In genomic region chr17:82242698-82242976, GRCh38 we compare ENCODE assay signal across 12 cellular contexts. TPM values are rescaled to one million over a fixed set of nuclear protein-coding genes. Genes with fewer than 3 reads are reported as not detected.
DNase-seq lines count a peak whose midpoint lies in the region; ATAC-seq and TF ChIP-seq lines count a peak whose summit lies in the region.
"Had no signal": no experiment of that assay in that cellular context is flagged by ENCODE, and none has a peak within 500 bp of the region (broad histone marks: within the 10 kb centered on the region; RNA-seq: fewer than 3 reads in every experiment).

No MANE protein-coding gene starts in this region.

- TF ChIP-seq POLR2A in uterus (IDR thresholded peaks at IDR 0.05), result no peak

- DNase-seq in Right ventricle myocardium inferior (ENCODE audit: missing footprints) (peak; percentile 43), cardiac septum (ENCODE audit: low spot score) (no peak), uterus (no peak), UCSD-AML1 (lab: John Stamatoyannopoulos, UW; ENCODE audit: unreplicated experiment) (no peak)
- no peak for DNase-seq in activated CD4-positive, CD25-positive, alpha-beta regulatory T cell treated with anti-CD3 and anti-CD28 coated beads, Interleukin-2, amount 50 U/mL, for 72 hours
- DNase-seq in activated T-cell treated with anti-CD3 and anti-CD28 coated beads, Interleukin-2, amount 50 U/mL, for 1 hour, result no peak
- DNase-seq: activated CD8-positive, alpha-beta memory T cell treated with anti-CD3 and anti-CD28 coated beads, Interleukin-2, amount 50 U/mL, for 4 hours; NCI-H2029 treated with DMSO at 0.1 percent for 48 hours; stimulated activated CD4-positive, alpha-beta T cell treated with anti-CD3 and anti-CD28 coated beads, Interleukin-15, amount 100 ng/mL, for 24 hours had no signal

- H3K27me3 ChIP-seq in uterus, result no peaks in the 10 kb centered on the region
- H3K27me3 ChIP-seq: BLaER1 treated with 17β-estradiol and CSF1 and Interleukin-3, amounts not matched to agents 10 nM and 100 nM had no signal

- TF ChIP-seq CTCF in nephron (IDR thresholded peaks at IDR 0.05; ENCODE audit: unreplicated experiment in 3 of 3) (no peak), uterus (IDR thresholded peaks at IDR 0.05) (no peak)

- peaks cover 52% of the 10 kb centered on the region for H3K4me1 Mint-ChIP-seq in nephron

- no peaks in the 10 kb centered on the region for H3K9me3 Mint-ChIP-seq in nephron

- ATAC-seq in Right ventricle myocardium inferior, result no peak

- no peak overlapping the region for H3K4me3 Mint-ChIP-seq in nephron

- no peaks in the 10 kb centered on the region for H3K9me3 ChIP-seq in uterus
- H3K9me3 ChIP-seq: BLaER1 treated with 17β-estradiol and CSF1 and Interleukin-3, amounts not matched to agents 10 nM and 100 nM had no signal

- no peaks in the 10 kb centered on the region for H3K36me3 ChIP-seq in uterus

- H3K27ac Mint-ChIP-seq in nephron, result peak overlapping the region; percentile 42 to 90 (median 74)

- peak overlapping the region; percentile 72 for H3K27ac ChIP-seq in cingulate gyrus (ENCODE audit: low read depth, low read length)
- H3K27ac ChIP-seq in uterus, result peak overlapping the region; percentile 86

- H3K4me1 ChIP-seq in uterus, result peaks cover 17 to 80% of the 10 kb centered on the region in 2 donors

- H3K36me3 Mint-ChIP-seq in nephron (ENCODE audit: low read depth), result peaks cover 37% of the 10 kb centered on the region

- no peak overlapping the region for H3K4me3 ChIP-seq in uterus
- H3K4me3 ChIP-seq: BLaER1 treated with 17β-estradiol and CSF1 and Interleukin-3, amounts not matched to agents 10 nM and 100 nM had no signal

- intact Hi-C loops in Right ventricle myocardium inferior (cut with DNase I), result loop anchor here (2.0 kb wide), 1 partner anchor 50 kb away; no protein-coding TSS in a partner anchor
- intact Hi-C loops in cardiac septum (cut with DNase I), result no loop called here
- intact Hi-C loops in uterus (cut with DNase I; ENCODE audit: low total_unique reads), result no loop called here

- peaks cover 5% of the 10 kb centered on the region for H3K27me3 Mint-ChIP-seq in nephron (ENCODE audit: low read depth)

RNA-seq across cellular contexts. Expression of gene SLC16A3, which starts 13.8 kb away (rescaled TPM):
- total RNA-seq in Right ventricle myocardium inferior (10.4 TPM), cardiac septum (20.7 TPM), uterus (10 to 100 TPM in 2 of 4 donors, 1 to 10 TPM in 2; 1.5 to 28.6 (median 12.2) TPM)

RNA-seq across cellular contexts. Expression of gene CCDC57, which starts 30.0 kb away (rescaled TPM):
- total RNA-seq in Right ventricle myocardium inferior (7.9 TPM), cardiac septum (10.6 TPM), uterus (10 to 100 TPM in 2 of 4 donors, 1 to 10 TPM in 2; 4.4 to 88.2 (median 17.6) TPM)

RNA-seq across cellular contexts. Expression of gene CSNK1D, which starts 30.9 kb away (rescaled TPM):
- 62.6 TPM for total RNA-seq in Right ventricle myocardium inferior
- total RNA-seq in cardiac septum, result 80.9 TPM
- 100 to 1,000 TPM in 1 of 4 donors, 10 to 100 TPM in 3; 16.5 to 173 (median 44.6) TPM for total RNA-seq in uterus
